22 cellular contexts compared by ENCODE assay signal in the genomic region with DNA sequence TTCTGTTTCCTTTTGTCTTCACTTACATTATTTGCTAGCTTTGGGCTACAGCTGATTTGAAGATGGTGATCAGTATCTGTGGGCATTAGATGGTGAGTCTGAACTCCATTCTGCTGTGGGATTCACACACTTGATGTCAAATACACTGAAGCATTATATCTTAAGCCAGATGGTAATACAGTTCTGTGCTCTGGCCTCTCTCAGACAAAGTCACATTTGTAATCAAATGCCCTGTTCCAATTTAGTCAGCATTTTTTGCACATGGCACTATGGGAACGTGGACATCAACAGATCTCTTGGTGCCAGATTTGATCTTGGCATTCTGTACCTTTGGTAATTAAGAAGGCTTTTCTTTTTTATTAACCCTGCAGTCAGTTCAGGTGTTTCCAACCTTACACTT. TPM values are rescaled to one million over a fixed set of nuclear protein-coding genes. Genes with fewer than 3 reads are reported as not detected.
DNase-seq lines count a peak whose midpoint lies in the region; ATAC-seq lines count a peak whose summit lies in the region.
"Had no signal": no experiment of that assay in that cellular context is flagged by ENCODE, and none has a peak within 500 bp of the region (broad histone marks: within the 10 kb centered on the region; RNA-seq: fewer than 3 reads in every experiment).

No MANE protein-coding gene starts in this region.

- peak overlapping the region; percentile 33 for H3K27ac ChIP-seq in subcutaneous abdominal adipose tissue (ENCODE audit: low read depth, low read length)
- H3K27ac ChIP-seq: ascending aorta, HL-60, RWPE1, VCaP had no signal

- no peaks in the 10 kb centered on the region for H3K36me3 Mint-ChIP-seq in effector memory CD8-positive, alpha-beta T cell (ENCODE audit: insufficient read depth)
- H3K36me3 Mint-ChIP-seq: activated naive CD4-positive, alpha-beta T cell treated with anti-CD3 and anti-CD28 coated beads, Interleukin-2, amount 50 U/mL, for 24 hours; CD4-positive, alpha-beta memory T cell had no signal

- H3K27ac Mint-ChIP-seq in effector memory CD8-positive, alpha-beta T cell: no peak overlapping the region
- H3K27ac Mint-ChIP-seq: activated naive CD4-positive, alpha-beta T cell treated with anti-CD3 and anti-CD28 coated beads, Interleukin-2, amount 50 U/mL, for 24 hours; CD4-positive, alpha-beta memory T cell; T-helper 2 cell treated with Interferon-gamma antibody and Interleukin-4, amounts not matched to agents 5 μg/mL and 100 μg/mL, for 36 hours had no signal

- in situ Hi-C loops in SK-MEL-5 (cut with HindIII; ENCODE audit: low pct_unique_long_range_greater_than_20kb, low sequenced_read_pairs): no loop called here

- DNase-seq in SK-MEL-5 (ENCODE audit: low read depth, low spot score): peak; percentile 73
- DNase-seq in dermis blood vessel endothelial cell: peak; percentile 53
- DNase-seq in lung microvascular endothelial cell (ENCODE audit: low read depth in 2 of 2): peak; percentile 21 to 64
- DNase-seq in effector memory CD8-positive, alpha-beta T cell: no peak
- no peak for DNase-seq in middle frontal gyrus (ENCODE audit: extremely low spot score, low spot score)
- DNase-seq: CD4-positive, alpha-beta memory T cell; cerebellar nuclear complex; effector memory CD4-positive, alpha-beta T cell; GDM1; H7; NCI-H1105 treated with DMSO at 0.1 percent for 48 hours; NCI-H526 treated with DMSO at 0.1 percent for 48 hours; stimulated activated CD8-positive, alpha-beta memory T cell treated with anti-CD3 and anti-CD28 coated beads, Interleukin-4, amount 100 ng/mL, for 48 hours had no signal

- no peaks in the 10 kb centered on the region for H3K36me3 ChIP-seq in subcutaneous abdominal adipose tissue (ENCODE audit: control insufficient read depth in 5 of 5, insufficient read depth in 5 of 5, low read length in 5 of 5)
- H3K36me3 ChIP-seq: ascending aorta had no signal

- no peaks in the 10 kb centered on the region for H3K9me3 ChIP-seq in subcutaneous abdominal adipose tissue (ENCODE audit: control insufficient read depth in 5 of 5, low read length in 5 of 5)
- H3K9me3 ChIP-seq: ascending aorta had no signal

- ATAC-seq in effector memory CD8-positive, alpha-beta T cell (replicated peaks): no peak
- ATAC-seq in GM18502 (IDR thresholded peaks at IDR 0.05; ENCODE audit: poor library complexity, unreplicated experiment) (no peak), HG02798 (IDR thresholded peaks at IDR 0.05; ENCODE audit: poor library complexity, unreplicated experiment) (no peak)

- no peaks in the 10 kb centered on the region for H3K27me3 ChIP-seq in subcutaneous abdominal adipose tissue (ENCODE audit: control insufficient read depth in 5 of 5, insufficient read depth in 4 of 5, low read length in 5 of 5)
- H3K27me3 ChIP-seq: ascending aorta had no signal

- H3K4me1 ChIP-seq in subcutaneous abdominal adipose tissue (ENCODE audit: control insufficient read depth in 5 of 5, insufficient read depth in 5 of 5, low read length in 5 of 5): peaks cover 3 to 66% (median 13%) of the 10 kb centered on the region in 5 donors

- H3K27me3 Mint-ChIP-seq in effector memory CD8-positive, alpha-beta T cell: peaks cover 5 to 22% of the 10 kb centered on the region in 2 donors

- no peak overlapping the region for H3K4me3 ChIP-seq in subcutaneous abdominal adipose tissue (ENCODE audit: low read depth in 1 of 5, low read length in 5 of 5)
- H3K4me3 ChIP-seq: ascending aorta had no signal

- no peak overlapping the region for H3K9ac ChIP-seq in subcutaneous abdominal adipose tissue (ENCODE audit: low read length in 5 of 5)

- H3K9me3 Mint-ChIP-seq in effector memory CD8-positive, alpha-beta T cell: no peaks in the 10 kb centered on the region
- H3K9me3 Mint-ChIP-seq: activated naive CD4-positive, alpha-beta T cell treated with anti-CD3 and anti-CD28 coated beads, Interleukin-2, amount 50 U/mL, for 24 hours; CD4-positive, alpha-beta memory T cell; T-helper 2 cell treated with Interferon-gamma antibody and Interleukin-4, amounts not matched to agents 5 μg/mL and 100 μg/mL, for 36 hours had no signal

- no peak overlapping the region for H3K4me3 Mint-ChIP-seq in effector memory CD8-positive, alpha-beta T cell
- H3K4me3 Mint-ChIP-seq: activated naive CD4-positive, alpha-beta T cell treated with anti-CD3 and anti-CD28 coated beads, Interleukin-2, amount 50 U/mL, for 24 hours; CD4-positive, alpha-beta memory T cell; T-helper 2 cell treated with Interferon-gamma antibody and Interleukin-4, amounts not matched to agents 5 μg/mL and 100 μg/mL, for 36 hours had no signal

- H3K4me1 Mint-ChIP-seq in effector memory CD8-positive, alpha-beta T cell (ENCODE audit: low read depth in 2 of 2): no peaks in the 10 kb centered on the region
- H3K4me1 Mint-ChIP-seq: activated naive CD4-positive, alpha-beta T cell treated with anti-CD3 and anti-CD28 coated beads, Interleukin-2, amount 50 U/mL, for 24 hours had no signal

RNA-seq across cellular contexts. Expression of a gene that starts 56.0 kb away (rescaled TPM):
- total RNA-seq in SK-MEL-5 (2014; rRNA removed; shearing (Covaris generic)): 43.7 and 55.0 TPM in 2 replicates
- 61.0 and 74.3 TPM in 2 replicates for polyA plus RNA-seq in SK-MEL-5 (2015; cell fraction: cytosol; rRNA removed)
- polyA plus RNA-seq in SK-MEL-5 (2015; cell fraction: nucleus; rRNA removed): 31.0 and 54.4 TPM in 2 replicates
- 112 and 160 TPM in 2 replicates for total RNA-seq in dermis blood vessel endothelial cell
- total RNA-seq in lung microvascular endothelial cell: 54.7 and 116 TPM in 2 replicates

Comparison
In these comparisons a context has a peak if more than half of its experiments do, and no peak if none do; other contexts are left out.
1. DNase-seq: peak in SK-MEL-5 (single experiment), dermis blood vessel endothelial cell (single experiment) and lung microvascular endothelial cell (2 of 2); none in effector memory CD8-positive, alpha-beta T cell (0 of 3) and middle frontal gyrus (single experiment).